23 cellular contexts compared by ENCODE assay signal in the genomic region with DNA sequence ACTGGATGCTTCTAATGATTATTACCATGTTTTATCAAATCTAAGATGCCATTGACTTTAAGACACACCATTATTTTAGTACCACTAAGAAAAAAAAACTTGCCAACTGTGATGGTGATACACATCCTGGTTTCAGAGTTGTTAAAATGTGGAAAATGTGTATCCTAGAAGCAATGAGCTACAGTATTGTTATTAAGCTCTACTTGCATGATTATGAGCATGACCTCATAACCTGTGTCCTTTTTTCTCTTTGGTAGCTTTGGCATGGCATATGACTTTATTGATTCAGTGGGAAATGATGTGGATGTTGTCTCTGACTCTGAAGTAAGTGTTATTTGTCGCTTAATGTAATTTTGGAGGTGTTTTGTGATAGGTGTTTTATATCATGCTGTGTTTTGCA. TPM values are rescaled to one million over a fixed set of nuclear protein-coding genes. Genes with fewer than 3 reads are reported as not detected.
"Had no signal": no experiment of that assay in that cellular context is flagged by ENCODE, and none has a peak within 500 bp of the region (broad histone marks: within the 10 kb centered on the region; RNA-seq: fewer than 3 reads in every experiment).

No MANE protein-coding gene starts in this region.

- H3K36me3 ChIP-seq: prostate gland had no signal

- DNase-seq: activated CD4-positive, CD25-positive, alpha-beta regulatory T cell treated with anti-CD3 and anti-CD28 coated beads, Interleukin-2, amount 50 U/mL, for 72 hours; activated CD8-positive, alpha-beta memory T cell treated with anti-CD3 and anti-CD28 coated beads for 24 hours; activated effector memory CD4-positive, alpha-beta T cell treated with Interleukin-2 at 50 U/mL for 16 hours; activated naive CD4-positive, alpha-beta T cell treated with anti-CD3 and anti-CD28 coated beads, Interleukin-2, amount 50 U/mL, for 16 hours; brain microvascular endothelial cell; effector CD8-positive, alpha-beta T cell; foreskin keratinocyte; kidney glomerular epithelial cell; mesendoderm; natural killer cell; nucleus accumbens; right cardiac atrium; small intestine; stimulated activated CD4-positive, alpha-beta T cell treated with anti-CD3 and anti-CD28 coated beads, Interleukin-4, amount 100 ng/mL, for 24 hours; stimulated activated naive CD4-positive, alpha-beta T cell treated with Interleukin-2 at 50 U/mL for 16 hours; T1000; trophoblast cell had no signal

- H3K9me3 Mint-ChIP-seq: central memory CD8-positive, alpha-beta T cell; natural killer cell had no signal

- H3K4me3 ChIP-seq: coronary artery, prostate gland, SK-N-MC, suprapubic skin had no signal

- H3K27ac ChIP-seq: brain microvascular endothelial cell, coronary artery, foreskin keratinocyte, prostate gland, SK-N-MC, suprapubic skin had no signal

- ATAC-seq: foreskin keratinocyte, natural killer cell, right cardiac atrium had no signal

- H3K27me3 ChIP-seq: brain microvascular endothelial cell, foreskin keratinocyte, suprapubic skin had no signal

- H3K27me3 Mint-ChIP-seq: central memory CD8-positive, alpha-beta T cell had no signal

- H3K4me3 Mint-ChIP-seq: natural killer cell had no signal

- H3K9me3 ChIP-seq: prostate gland, suprapubic skin had no signal

RNA-seq across cellular contexts. Expression of gene TEX36, which starts 39.8 kb away (rescaled TPM):
- total RNA-seq: foreskin keratinocyte, liver, natural killer cell, prostate gland, right cardiac atrium, suprapubic skin had no signal
- polyA plus RNA-seq: foreskin keratinocyte, liver, right cardiac atrium, small intestine had no signal

RNA-seq across cellular contexts. Expression of gene MMP21, which starts 52.8 kb away (rescaled TPM):
- total RNA-seq: foreskin keratinocyte, prostate gland had no signal
- polyA plus RNA-seq: foreskin keratinocyte had no signal
